8 cellular contexts compared by ENCODE assay signal in genomic region chr2:9630750-9631483, GRCh38. TPM values are rescaled to one million over a fixed set of nuclear protein-coding genes. Genes with fewer than 3 reads are reported as not detected.
A peak's percentile ranks its signal among the peaks of the same experiment; 100 is the strongest.
DNase-seq lines count a peak whose midpoint lies in the region; ATAC-seq and TF ChIP-seq lines count a peak whose summit lies in the region.

Gene YWHAQ, minus strand, starts transcription at chr2:9630997. Its CDS starts 545 bp downstream, at chr2:9630452.

- ATAC-seq in HG03442 (IDR thresholded peaks at IDR 0.05; ENCODE audit: unreplicated experiment), result peak; percentile 91
- ATAC-seq in activated CD4-positive, alpha-beta T cell treated with anti-CD3 and anti-CD28 coated beads for 36 hours, result peak; percentile 89

- H3K36me3 ChIP-seq in kidney epithelial cell (ENCODE audit: control insufficient read depth, insufficient read depth, low read length), result peaks cover 3% of the 10 kb centered on the region

- H3K27me3 ChIP-seq in kidney epithelial cell (ENCODE audit: control insufficient read depth, insufficient read depth, low read length), result no peaks in the 10 kb centered on the region

- peak within 1 kb of the TSS; percentile 99 for H3K4me3 Mint-ChIP-seq in activated CD4-positive, alpha-beta T cell treated with anti-CD3 and anti-CD28 coated beads for 36 hours

- CTCF ChIA-PET in activated CD4-positive, alpha-beta T cell treated with anti-CD3 and anti-CD28 coated beads for 36 hours (lab: Charles Lee), result interaction anchor here (1.1 to 1.9 kb wide), 3 partner anchors 11 to 75 kb away, joined by 3 to 11 read pairs (median 8); partner anchors contain the start of gene ADAM17

- H3K4me3 ChIP-seq in choroid plexus epithelial cell (ENCODE audit: low read depth, low read length) (peak within 1 kb of the TSS; percentile 90), kidney epithelial cell (ENCODE audit: low read depth, low read length) (peak within 1 kb of the TSS; percentile 98)

- POLR2A ChIA-PET in activated CD4-positive, alpha-beta T cell treated with anti-CD3 and anti-CD28 coated beads for 36 hours (lab: Charles Lee), result interaction anchor here (0.6 to 2.0 kb wide), 16 partner anchors 10 to 949 kb away, joined by 3 to 21 read pairs (median 3); partner anchors contain the start of genes ADAM17 and ID2

- TF ChIP-seq CTCF in choroid plexus epithelial cell (conservative IDR thresholded peaks at IDR 0.05; ENCODE audit: low read depth, low read length) (no peak), kidney epithelial cell (IDR thresholded peaks at IDR 0.05; ENCODE audit: insufficient read depth, low read length, poor library complexity, severe bottlenecking) (no peak)

- no peaks in the 10 kb centered on the region for H3K9me3 Mint-ChIP-seq in activated CD4-positive, alpha-beta T cell treated with anti-CD3 and anti-CD28 coated beads for 36 hours (ENCODE audit: low read depth)

- no peaks in the 10 kb centered on the region for H3K27me3 Mint-ChIP-seq in activated CD4-positive, alpha-beta T cell treated with anti-CD3 and anti-CD28 coated beads for 36 hours

- DNase-seq in Ammon's horn (ENCODE audit: low spot score) (peak; percentile 100), GM19238 (ENCODE audit: insufficient read length, low spot score) (peak; percentile 99), NCI-H524 (lab: John Stamatoyannopoulos, UW) (peak; percentile 98 to 99), choroid plexus epithelial cell (ENCODE audit: low read depth) (peak; percentile 99), kidney epithelial cell (ENCODE audit: low read depth) (peak; percentile 89)
- DNase-seq in activated CD4-positive, alpha-beta T cell treated with anti-CD3 and anti-CD28 coated beads for 36 hours, result peak; percentile 97
- DNase-seq in stimulated activated CD4-positive, alpha-beta T cell treated with anti-CD3 and anti-CD28 coated beads, Interleukin-15, amount 100 ng/mL, for 48 hours (ENCODE audit: low read depth in 2 of 2), result peak; percentile 95

- peak within 1 kb of the TSS; percentile 95 for H3K27ac Mint-ChIP-seq in activated CD4-positive, alpha-beta T cell treated with anti-CD3 and anti-CD28 coated beads for 36 hours

- peaks cover 45% of the 10 kb centered on the region for H3K4me1 Mint-ChIP-seq in activated CD4-positive, alpha-beta T cell treated with anti-CD3 and anti-CD28 coated beads for 36 hours

- intact Hi-C loops in activated CD4-positive, alpha-beta T cell treated with anti-CD3 and anti-CD28 coated beads for 36 hours (cut with DNase I, micrococcal nuclease), result loop anchor here (1.0 to 5.0 kb wide), 20 partner anchors 10 to 817 kb away; partner anchors contain the start of genes IAH1 (in 2 of the 2), ADAM17 (in 1 of the 2), CPSF3 (in 1 of the 2) and ITGB1BP1 (in 1 of the 2)

- peaks cover 42% of the 10 kb centered on the region for H3K36me3 Mint-ChIP-seq in activated CD4-positive, alpha-beta T cell treated with anti-CD3 and anti-CD28 coated beads for 36 hours (ENCODE audit: low read depth)

RNA-seq across cellular contexts. Expression of gene YWHAQ, which starts in this region (rescaled TPM):
- 100 to 1,000 TPM; 370 to 508 TPM for total RNA-seq in activated CD4-positive, alpha-beta T cell treated with anti-CD3 and anti-CD28 coated beads for 36 hours
- total RNA-seq in kidney epithelial cell, result 246 and 284 TPM in 2 replicates

Comparison
In these comparisons a context has a peak if more than half of its experiments do, and no peak if none do; other contexts are left out.
1. Peak in every context shown above with its lines: DNase-seq, ATAC-seq and H3K4me3 ChIP-seq.